Comparison of ENCODE assay signal across 2 cellular contexts in the genomic region with DNA sequence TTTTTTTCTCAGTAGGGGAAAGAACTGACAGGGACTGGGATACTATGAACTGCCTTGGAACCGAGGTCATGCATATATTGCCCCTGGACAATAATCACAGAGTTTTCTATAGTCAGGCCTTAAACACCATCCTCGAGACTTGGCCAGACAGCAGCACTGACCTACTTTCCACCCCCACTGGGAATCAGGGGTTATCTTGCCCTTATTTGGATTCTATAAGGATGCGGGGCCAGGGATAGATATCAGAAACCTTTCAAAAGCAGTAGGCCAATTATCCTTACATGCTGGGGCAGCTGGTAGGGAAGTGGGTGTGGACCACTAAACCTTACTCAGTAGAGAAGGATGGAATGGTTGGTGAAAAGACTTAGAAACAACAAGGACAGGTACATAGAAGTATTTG.
TF ChIP-seq lines count a peak whose summit lies in the region.

No MANE protein-coding gene starts in this region.

TF ChIP-seq in SK-N-SH, 30 proteins besides CTCF, POLR2A, EP300 and RAD21:
- TF ChIP-seq RFX5 (IDR thresholded peaks at IDR 0.05; ENCODE audit: low read length) = no peak
- TF ChIP-seq TEAD4 (IDR thresholded peaks at IDR 0.05; ENCODE audit: borderline replicate concordance, insufficient read depth) = no peak
- TF ChIP-seq FOXM1 (IDR thresholded peaks at IDR 0.05; ENCODE audit: low read depth) = no peak
- TF ChIP-seq SIN3A (IDR thresholded peaks at IDR 0.05; ENCODE audit: borderline replicate concordance, low read depth, low read length) = no peak
- TF ChIP-seq CHD2 (IDR thresholded peaks at IDR 0.05; ENCODE audit: low read length, partially characterized antibody) = no peak
- no peak for TF ChIP-seq GABPA (IDR thresholded peaks at IDR 0.05; ENCODE audit: low read depth)
- no peak for TF ChIP-seq RCOR1 (IDR thresholded peaks at IDR 0.05; ENCODE audit: low read length)
- TF ChIP-seq, protein P1, sequence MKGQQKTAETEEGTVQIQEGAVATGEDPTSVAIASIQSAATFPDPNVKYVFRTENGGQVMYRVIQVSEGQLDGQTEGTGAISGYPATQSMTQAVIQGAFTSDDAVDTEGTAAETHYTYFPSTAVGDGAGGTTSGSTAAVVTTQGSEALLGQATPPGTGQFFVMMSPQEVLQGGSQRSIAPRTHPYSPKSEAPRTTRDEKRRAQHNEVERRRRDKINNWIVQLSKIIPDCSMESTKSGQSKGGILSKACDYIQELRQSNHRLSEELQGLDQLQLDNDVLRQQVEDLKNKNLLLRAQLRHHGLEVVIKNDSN (IDR thresholded peaks at IDR 0.05; ENCODE audit: borderline replicate concordance, low read depth) = no peak
- TF ChIP-seq, protein P2, sequence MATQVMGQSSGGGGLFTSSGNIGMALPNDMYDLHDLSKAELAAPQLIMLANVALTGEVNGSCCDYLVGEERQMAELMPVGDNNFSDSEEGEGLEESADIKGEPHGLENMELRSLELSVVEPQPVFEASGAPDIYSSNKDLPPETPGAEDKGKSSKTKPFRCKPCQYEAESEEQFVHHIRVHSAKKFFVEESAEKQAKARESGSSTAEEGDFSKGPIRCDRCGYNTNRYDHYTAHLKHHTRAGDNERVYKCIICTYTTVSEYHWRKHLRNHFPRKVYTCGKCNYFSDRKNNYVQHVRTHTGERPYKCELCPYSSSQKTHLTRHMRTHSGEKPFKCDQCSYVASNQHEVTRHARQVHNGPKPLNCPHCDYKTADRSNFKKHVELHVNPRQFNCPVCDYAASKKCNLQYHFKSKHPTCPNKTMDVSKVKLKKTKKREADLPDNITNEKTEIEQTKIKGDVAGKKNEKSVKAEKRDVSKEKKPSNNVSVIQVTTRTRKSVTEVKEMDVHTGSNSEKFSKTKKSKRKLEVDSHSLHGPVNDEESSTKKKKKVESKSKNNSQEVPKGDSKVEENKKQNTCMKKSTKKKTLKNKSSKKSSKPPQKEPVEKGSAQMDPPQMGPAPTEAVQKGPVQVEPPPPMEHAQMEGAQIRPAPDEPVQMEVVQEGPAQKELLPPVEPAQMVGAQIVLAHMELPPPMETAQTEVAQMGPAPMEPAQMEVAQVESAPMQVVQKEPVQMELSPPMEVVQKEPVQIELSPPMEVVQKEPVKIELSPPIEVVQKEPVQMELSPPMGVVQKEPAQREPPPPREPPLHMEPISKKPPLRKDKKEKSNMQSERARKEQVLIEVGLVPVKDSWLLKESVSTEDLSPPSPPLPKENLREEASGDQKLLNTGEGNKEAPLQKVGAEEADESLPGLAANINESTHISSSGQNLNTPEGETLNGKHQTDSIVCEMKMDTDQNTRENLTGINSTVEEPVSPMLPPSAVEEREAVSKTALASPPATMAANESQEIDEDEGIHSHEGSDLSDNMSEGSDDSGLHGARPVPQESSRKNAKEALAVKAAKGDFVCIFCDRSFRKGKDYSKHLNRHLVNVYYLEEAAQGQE (IDR thresholded peaks at IDR 0.05; ENCODE audit: low read depth, low read length) = no peak
- no peak for TF ChIP-seq FOXJ3 (CRISPR knock-in tag; IDR thresholded peaks at IDR 0.05)
- TF ChIP-seq ELF1 (IDR thresholded peaks at IDR 0.05) = no peak
- TF ChIP-seq FOSL2 (IDR thresholded peaks at IDR 0.05; ENCODE audit: borderline replicate concordance, low read depth) = no peak
- TF ChIP-seq NRF1 (IDR thresholded peaks at IDR 0.05; ENCODE audit: low read depth, low read length) = no peak
- TF ChIP-seq GATA2 (CRISPR knock-in tag; IDR thresholded peaks at IDR 0.05) = no peak

TF ChIP-seq in SK-N-SH treated with all-trans-retinoic acid at 6 μM for 48 hours, 23 proteins besides CTCF, POLR2A, EP300 and RAD21:
- TF ChIP-seq TOX (CRISPR knock-in tag; IDR thresholded peaks at IDR 0.05; ENCODE audit: borderline replicate concordance) = no peak
- no peak for TF ChIP-seq PPARA (CRISPR knock-in tag; IDR thresholded peaks at IDR 0.05; ENCODE audit: borderline replicate concordance)
- TF ChIP-seq ZFP3 (CRISPR knock-in tag; IDR thresholded peaks at IDR 0.05) = no peak
- no peak for TF ChIP-seq ZFP30 (CRISPR knock-in tag; IDR thresholded peaks at IDR 0.05)
- TF ChIP-seq ZNF70 (CRISPR knock-in tag; IDR thresholded peaks at IDR 0.05) = no peak
- TF ChIP-seq ZNF565 (CRISPR knock-in tag; conservative IDR thresholded peaks at IDR 0.05; ENCODE audit: low read depth) = no peak
- TF ChIP-seq PATZ1 (CRISPR knock-in tag; IDR thresholded peaks at IDR 0.05; ENCODE audit: borderline replicate concordance) = no peak
- TF ChIP-seq, protein P3, sequence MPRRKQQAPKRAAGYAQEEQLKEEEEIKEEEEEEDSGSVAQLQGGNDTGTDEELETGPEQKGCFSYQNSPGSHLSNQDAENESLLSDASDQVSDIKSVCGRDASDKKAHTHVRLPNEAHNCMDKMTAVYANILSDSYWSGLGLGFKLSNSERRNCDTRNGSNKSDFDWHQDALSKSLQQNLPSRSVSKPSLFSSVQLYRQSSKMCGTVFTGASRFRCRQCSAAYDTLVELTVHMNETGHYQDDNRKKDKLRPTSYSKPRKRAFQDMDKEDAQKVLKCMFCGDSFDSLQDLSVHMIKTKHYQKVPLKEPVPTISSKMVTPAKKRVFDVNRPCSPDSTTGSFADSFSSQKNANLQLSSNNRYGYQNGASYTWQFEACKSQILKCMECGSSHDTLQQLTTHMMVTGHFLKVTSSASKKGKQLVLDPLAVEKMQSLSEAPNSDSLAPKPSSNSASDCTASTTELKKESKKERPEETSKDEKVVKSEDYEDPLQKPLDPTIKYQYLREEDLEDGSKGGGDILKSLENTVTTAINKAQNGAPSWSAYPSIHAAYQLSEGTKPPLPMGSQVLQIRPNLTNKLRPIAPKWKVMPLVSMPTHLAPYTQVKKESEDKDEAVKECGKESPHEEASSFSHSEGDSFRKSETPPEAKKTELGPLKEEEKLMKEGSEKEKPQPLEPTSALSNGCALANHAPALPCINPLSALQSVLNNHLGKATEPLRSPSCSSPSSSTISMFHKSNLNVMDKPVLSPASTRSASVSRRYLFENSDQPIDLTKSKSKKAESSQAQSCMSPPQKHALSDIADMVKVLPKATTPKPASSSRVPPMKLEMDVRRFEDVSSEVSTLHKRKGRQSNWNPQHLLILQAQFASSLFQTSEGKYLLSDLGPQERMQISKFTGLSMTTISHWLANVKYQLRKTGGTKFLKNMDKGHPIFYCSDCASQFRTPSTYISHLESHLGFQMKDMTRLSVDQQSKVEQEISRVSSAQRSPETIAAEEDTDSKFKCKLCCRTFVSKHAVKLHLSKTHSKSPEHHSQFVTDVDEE (CRISPR knock-in tag; IDR thresholded peaks at IDR 0.05) = no peak
- no peak for TF ChIP-seq ZC3H10 (CRISPR knock-in tag; IDR thresholded peaks at IDR 0.05)
- TF ChIP-seq CSDC2 (CRISPR knock-in tag; IDR thresholded peaks at IDR 0.05) = no peak
- no peak for TF ChIP-seq GLIS3 (CRISPR knock-in tag; IDR thresholded peaks at IDR 0.05)
- no peak for TF ChIP-seq ESRRG (CRISPR knock-in tag; IDR thresholded peaks at IDR 0.05)
- no peak for TF ChIP-seq OSR1 (CRISPR knock-in tag; IDR thresholded peaks at IDR 0.05)
- TF ChIP-seq, protein P4, sequence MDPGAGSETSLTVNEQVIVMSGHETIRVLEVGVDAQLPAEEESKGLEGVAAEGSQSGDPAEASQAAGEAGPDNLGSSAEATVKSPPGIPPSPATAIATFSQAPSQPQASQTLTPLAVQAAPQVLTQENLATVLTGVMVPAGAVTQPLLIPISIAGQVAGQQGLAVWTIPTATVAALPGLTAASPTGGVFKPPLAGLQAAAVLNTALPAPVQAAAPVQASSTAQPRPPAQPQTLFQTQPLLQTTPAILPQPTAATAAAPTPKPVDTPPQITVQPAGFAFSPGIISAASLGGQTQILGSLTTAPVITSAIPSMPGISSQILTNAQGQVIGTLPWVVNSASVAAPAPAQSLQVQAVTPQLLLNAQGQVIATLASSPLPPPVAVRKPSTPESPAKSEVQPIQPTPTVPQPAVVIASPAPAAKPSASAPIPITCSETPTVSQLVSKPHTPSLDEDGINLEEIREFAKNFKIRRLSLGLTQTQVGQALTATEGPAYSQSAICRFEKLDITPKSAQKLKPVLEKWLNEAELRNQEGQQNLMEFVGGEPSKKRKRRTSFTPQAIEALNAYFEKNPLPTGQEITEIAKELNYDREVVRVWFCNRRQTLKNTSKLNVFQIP (CRISPR knock-in tag; IDR thresholded peaks at IDR 0.05; ENCODE audit: borderline replicate concordance, low read depth) = no peak
- no peak for TF ChIP-seq ISL1 (CRISPR knock-in tag; IDR thresholded peaks at IDR 0.05)
TF ChIP-seq in SK-N-SH treated with all-trans-retinoic acid at 6 μM for 48 hours: peak in this region for 0.
